ENCODE assay signal across 8 cellular contexts in genomic region chr5:34244281-34245031, GRCh38.
DNase-seq lines count a peak whose midpoint lies in the region; FAIRE-seq and TF ChIP-seq lines count a peak whose summit lies in the region.
"Not testable (repeated sequence)": the region's sequence is repeated elsewhere in the genome, so short reads cannot be mapped to it uniquely, and the experiment has no call there.

No MANE protein-coding gene starts in this region.

- peaks cover 12% of the 10 kb centered on the region for H3K4me1 Mint-ChIP-seq in HFFc6 (ENCODE audit: low read depth)

- not testable (repeated sequence) for TF ChIP-seq CTCF in HFFc6 (IDR thresholded peaks at IDR 0.05); kidney (IDR thresholded peaks at IDR 0.05; ENCODE audit: borderline replicate concordance, extremely low read depth, insufficient read depth); retinal pigment epithelial cell (conservative IDR thresholded peaks at IDR 0.05; ENCODE audit: low read depth, low read length); stomach (IDR thresholded peaks at IDR 0.05)

- H3K4me3 ChIP-seq in kidney (ENCODE audit: low read length in 2 of 2) = peak overlapping the region in 1 of 2 donors; percentile 46
- peak overlapping the region; percentile 37 for H3K4me3 ChIP-seq in retinal pigment epithelial cell (ENCODE audit: low read length)
- peak overlapping the region; percentile 50 to 60 (median 53) for H3K4me3 ChIP-seq in stomach

- not testable (repeated sequence) for H3K27ac ChIP-seq in kidney (ENCODE audit: low read depth in 2 of 2, low read length in 2 of 2)
- peak overlapping the region; percentile 83 to 93 (median 92) for H3K27ac ChIP-seq in stomach

- TF ChIP-seq POLR2A in stomach (IDR thresholded peaks at IDR 0.05) = not testable (repeated sequence)

- not testable (repeated sequence) for H3K27me3 Mint-ChIP-seq in HFFc6 (ENCODE audit: insufficient read depth)

- DNase-seq in EL = peak; percentile 66
- peak; percentile 75 for DNase-seq in HFFc6
- peak; percentile 58 for DNase-seq in RKO (ENCODE audit: low spot score)
- DNase-seq in activated T-cell treated with anti-CD3 and anti-CD28 coated beads for 4 hours = peak; percentile 57
- DNase-seq in ecto neural progenitor cell (ENCODE audit: low spot score) = peak; percentile 55
- peak; percentile 90 for DNase-seq in kidney
- peak; percentile 26 for DNase-seq in retinal pigment epithelial cell (ENCODE audit: low read depth)
- peak; percentile 71 for DNase-seq in stomach

- H3K27me3 ChIP-seq in stomach = not testable (repeated sequence)

- H3K36me3 Mint-ChIP-seq in HFFc6 (ENCODE audit: low read depth) = not testable (repeated sequence)

- H3K9me3 Mint-ChIP-seq in HFFc6 = not testable (repeated sequence)

- intact Hi-C loops in kidney (cut with DNase I); stomach (cut with DNase I; ENCODE audit: low total_unique reads): not testable (repeated sequence)

- not testable (repeated sequence) for FAIRE-seq in kidney (lab: Jason Lieb, UNC)

- H3K9me3 ChIP-seq in kidney (ENCODE audit: control insufficient read depth in 1 of 2, low read length in 2 of 2); stomach: not testable (repeated sequence)

- H3K27ac Mint-ChIP-seq in HFFc6 = peak overlapping the region; percentile 88

- H3K9ac ChIP-seq in kidney (ENCODE audit: low read length in 2 of 2) = not testable (repeated sequence)

- not testable (repeated sequence) for H3K4me1 ChIP-seq in kidney (ENCODE audit: control insufficient read depth in 1 of 2, insufficient read depth in 1 of 2, low read depth in 1 of 2, low read length in 2 of 2)
- peaks cover 0 to 14% (median 0%) of the 10 kb centered on the region in 4 donors for H3K4me1 ChIP-seq in stomach

- not testable (repeated sequence) for TF ChIP-seq EP300 in stomach (IDR thresholded peaks at IDR 0.05)

- peak overlapping the region; percentile 90 for H3K4me3 Mint-ChIP-seq in HFFc6

- WGBS in stomach, 5 donors = 0 to 1% (median 0%) methylated on average over 3 to 16 of the region's 41 CpGs

- H3K36me3 ChIP-seq in kidney (ENCODE audit: control insufficient read depth in 1 of 2, insufficient read depth in 2 of 2, low read length in 2 of 2); stomach: not testable (repeated sequence)

Comparison
In these comparisons a context has a peak if more than half of its experiments do, and no peak if none do; other contexts are left out.
1. DNase-seq: peak in every context shown above with its lines; median percentile 90 in kidney; 75 in HFFc6; 71 in stomach; 66 in EL; 58 in RKO; 57 in activated T-cell treated with anti-CD3 and anti-CD28 coated beads for 4 hours; 55 in ecto neural progenitor cell; 26 in retinal pigment epithelial cell.